ENCODE assay signal across 22 cellular contexts in the genomic region with DNA sequence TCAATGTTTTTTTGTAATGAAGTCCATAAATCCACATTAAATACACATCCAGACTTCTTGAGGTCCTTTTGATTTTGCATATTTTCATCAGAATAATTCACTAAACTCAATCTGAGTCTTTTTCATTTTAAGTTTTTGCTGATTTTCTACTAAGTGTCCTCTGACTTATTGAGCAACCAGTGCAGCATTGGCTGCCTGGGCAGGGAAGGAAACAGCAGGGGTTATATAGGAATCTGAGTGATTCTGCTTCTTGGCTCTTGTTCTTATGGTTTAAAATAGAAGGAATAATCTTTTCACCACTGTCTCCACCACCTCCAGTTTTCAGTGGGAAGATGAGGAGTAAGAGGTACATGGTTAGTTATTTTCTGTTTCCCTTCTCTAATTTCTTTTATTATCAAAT.
DNase-seq lines count a peak whose midpoint lies in the region; ATAC-seq and TF ChIP-seq lines count a peak whose summit lies in the region.
"Had no signal": no experiment of that assay in that cellular context is flagged by ENCODE, and none has a peak within 500 bp of the region (broad histone marks: within the 10 kb centered on the region; RNA-seq: fewer than 3 reads in every experiment).

No MANE protein-coding gene starts in this region.

- H3K4me1 ChIP-seq in adipocyte (ENCODE audit: control insufficient read depth, insufficient read depth, low read length), result peaks cover 18% of the 10 kb centered on the region
- H3K4me1 ChIP-seq: A549, HAP-1, SJCRH30 had no signal

- H3K27me3 ChIP-seq in adipocyte (replicated peaks; ENCODE audit: control insufficient read depth, insufficient read depth, low read length), result no peaks in the 10 kb centered on the region
- H3K27me3 ChIP-seq: SJCRH30 had no signal

- H3K9me3 ChIP-seq in adipocyte (ENCODE audit: control insufficient read depth, low read length), result no peaks in the 10 kb centered on the region
- H3K9me3 ChIP-seq: A549, HAP-1, SJCRH30 had no signal

- H3K36me3 ChIP-seq in adipocyte (ENCODE audit: control insufficient read depth, insufficient read depth, low read length, severe bottlenecking), result no peaks in the 10 kb centered on the region
- H3K36me3 ChIP-seq: HAP-1, SJCRH30 had no signal

- ATAC-seq in GM18873 (IDR thresholded peaks at IDR 0.05; ENCODE audit: low FRiP score, unreplicated experiment), result no peak
- ATAC-seq in GM18505 (IDR thresholded peaks at IDR 0.05; ENCODE audit: unreplicated experiment), result no peak
- no peak for ATAC-seq in HG03175 (IDR thresholded peaks at IDR 0.05; ENCODE audit: unreplicated experiment)
- ATAC-seq: A549, PC-3 had no signal

- peaks cover under 1% of the 10 kb centered on the region for H3K27me3 Mint-ChIP-seq in nephron progenitor cell (ENCODE audit: low read depth, poor library complexity)

- H3K4me3 ChIP-seq in adipocyte (ENCODE audit: low read length), result no peak overlapping the region
- H3K4me3 ChIP-seq: A549, HAP-1, SJCRH30 had no signal

- H3K9me3 Mint-ChIP-seq in nephron progenitor cell, result no peaks in the 10 kb centered on the region

- H3K4me3 Mint-ChIP-seq in nephron progenitor cell, result no peak overlapping the region
- H3K4me3 Mint-ChIP-seq: CD14-positive monocyte had no signal

- TF ChIP-seq POLR2A in GM18505 (IDR thresholded peaks at IDR 0.05; ENCODE audit: borderline replicate concordance, extremely low read depth, insufficient read depth, insufficient read length), result no peak

- peak overlapping the region; percentile 6 for H3K27ac Mint-ChIP-seq in nephron progenitor cell

- peaks cover 19% of the 10 kb centered on the region for H3K4me1 Mint-ChIP-seq in nephron progenitor cell
- H3K4me1 Mint-ChIP-seq: CD14-positive monocyte had no signal

- H3K9ac ChIP-seq in adipocyte (ENCODE audit: low read length), result no peak overlapping the region

- peaks cover under 1% of the 10 kb centered on the region for H3K36me3 Mint-ChIP-seq in nephron progenitor cell (ENCODE audit: low read depth)
- H3K36me3 Mint-ChIP-seq: CD14-positive monocyte had no signal

- DNase-seq in GM03348 (ENCODE audit: low spot score), result peak; percentile 52
- DNase-seq in adipocyte (ENCODE audit: low read depth), result peak; percentile 69
- peak; percentile 34 for DNase-seq in fibroblast of gingiva (ENCODE audit: low read depth)
- DNase-seq in nephron progenitor cell, result no peak
- no peak for DNase-seq in epidermal melanocyte (ENCODE audit: insufficient read length, low spot score)
- DNase-seq: AML-193, COR-L47, DMS153, EL, KBM-7, NCI-H1436, NCI-H2081, NCI-H510A treated with DMSO at 0.1 percent for 48 hours, NCI-H82, PC-3, SJCRH30 had no signal

- no peak for TF ChIP-seq CTCF in nephron progenitor cell (IDR thresholded peaks at IDR 0.05)

Comparison
In these comparisons a context has a peak if more than half of its experiments do, and no peak if none do; other contexts are left out.
1. DNase-seq: peak in GM03348 (single experiment), adipocyte (single experiment) and fibroblast of gingiva (single experiment); none in nephron progenitor cell (single experiment) and epidermal melanocyte (single experiment).